In genomic region chr4:15024386-15024785, GRCh38 we compare ENCODE assay signal across 30 cellular contexts. TPM values are rescaled to one million over a fixed set of nuclear protein-coding genes. Genes with fewer than 3 reads are reported as not detected.
DNase-seq lines count a peak whose midpoint lies in the region; ATAC-seq, FAIRE-seq and TF ChIP-seq lines count a peak whose summit lies in the region.
"Had no signal": no experiment of that assay in that cellular context is flagged by ENCODE, and none has a peak within 500 bp of the region (broad histone marks: within the 10 kb centered on the region; RNA-seq: fewer than 3 reads in every experiment).

No MANE protein-coding gene starts in this region.

- no peaks in the 10 kb centered on the region for H3K27me3 Mint-ChIP-seq in T-helper 17 cell
- H3K27me3 Mint-ChIP-seq: CD8-positive, alpha-beta memory T cell had no signal

- H3K4me1 ChIP-seq in A673 (ENCODE audit: insufficient read depth, low read length, poor library complexity, severe bottlenecking) = peaks cover 32% of the 10 kb centered on the region
- H3K4me1 ChIP-seq: SJSA1 had no signal

- peak overlapping the region; percentile 39 for H3K27ac Mint-ChIP-seq in T-helper 17 cell
- H3K27ac Mint-ChIP-seq: CD14-positive monocyte; CD8-positive, alpha-beta memory T cell had no signal

- CTCF ChIA-PET in A673 (lab: Charles Lee) = no interaction called here

- no TSS peak for BruUV-seq in A673 (replicated peaks; lab: Mats Ljungman, UMichigan)

- peaks cover 5% of the 10 kb centered on the region for H3K36me3 Mint-ChIP-seq in T-helper 17 cell (ENCODE audit: low read depth)

- H3K4me3 Mint-ChIP-seq in T-helper 17 cell = no peak overlapping the region
- H3K4me3 Mint-ChIP-seq: CD14-positive monocyte; CD8-positive, alpha-beta memory T cell had no signal

- intact Hi-C loops in A673 (cut with micrococcal nuclease; ENCODE audit: unreplicated experiment) = no loop called here

- no peak for TF ChIP-seq CTCF in A673 (conservative IDR thresholded peaks at IDR 0.05; ENCODE audit: low read depth, low read length)

- no peaks in the 10 kb centered on the region for H3K27me3 ChIP-seq in A673 (replicated peaks; ENCODE audit: insufficient read depth, low read depth, low read length, poor library complexity)
- H3K27me3 ChIP-seq: BE2C, SJSA1 had no signal

- ATAC-seq in T-helper 17 cell (no peak), GM21381 (IDR thresholded peaks at IDR 0.05; ENCODE audit: unreplicated experiment) (no peak)

- no peak overlapping the region for H3K27ac ChIP-seq in A673 (ENCODE audit: low read depth, low read length, poor library complexity, severe bottlenecking)
- H3K27ac ChIP-seq: SJSA1 had no signal

- peak; percentile 62 for FAIRE-seq in colon (lab: Jason Lieb, UNC)
- FAIRE-seq: A204.1, GM18507 had no signal

- peak; percentile 48 for DNase-seq in EH (ENCODE audit: low read depth)
- no peak for DNase-seq in T-helper 17 cell
- peak; percentile 60 for DNase-seq in iris pigment epithelial cell (ENCODE audit: low read depth)
- DNase-seq in A673 (ENCODE audit: low spot score) = no peak
- no peak for DNase-seq in amniotic stem cell (lab: John Stamatoyannopoulos, UW)
- no peak for DNase-seq in stimulated activated CD4-positive, alpha-beta T cell treated with anti-CD3 and anti-CD28 coated beads, Interleukin-4, amount 100 ng/mL, for 4 hours
- DNase-seq: BE2C; Calu3; CD8-positive, alpha-beta memory T cell; DMS79 treated with DMSO at 0.1 percent for 48 hours; GOT3; HCEC 1CT; KG1; MM.1S; NCI-H1048; NCI-H1417; NCI-H187; NCI-H2081 treated with DMSO at 0.1 percent for 48 hours; NCI-H2171; NCI-H226; NCI-H510A; NCI-H69; Right ventricle myocardium superior; RPMI8226 had no signal

- H3K9me3 ChIP-seq in T-helper 17 cell (ENCODE audit: control insufficient read depth, low read length, poor library complexity, severe bottlenecking) (no peaks in the 10 kb centered on the region), A673 (ENCODE audit: low read depth, low read length, poor library complexity, severe bottlenecking) (no peaks in the 10 kb centered on the region)
- H3K9me3 ChIP-seq: BE2C, SJSA1 had no signal

- POLR2A ChIA-PET in A673 (lab: Charles Lee; ENCODE audit: low non-redundant PET) = no interaction called here

- no peak overlapping the region for H3K4me3 ChIP-seq in A673 (ENCODE audit: low read depth, low read length, poor library complexity, severe bottlenecking)
- H3K4me3 ChIP-seq: SJSA1 had no signal

- H3K4me1 Mint-ChIP-seq in T-helper 17 cell = peaks cover 30% of the 10 kb centered on the region

- peaks cover 96% of the 10 kb centered on the region for H3K36me3 ChIP-seq in A673 (ENCODE audit: insufficient read depth, low read length, poor library complexity, severe bottlenecking)
- H3K36me3 ChIP-seq: SJSA1 had no signal

RNA-seq across cellular contexts. Expression of gene CPEB2, which starts 22.1 kb away (rescaled TPM):
- total RNA-seq in T-helper 17 cell (10 to 100 TPM; 17.2 to 29.3 TPM), A673 (2021) (75.5 and 80.1 TPM in 2 replicates)

Comparison
In these comparisons a context has a peak if more than half of its experiments do, and no peak if none do; other contexts are left out.
1. DNase-seq: peak in EH (single experiment) and iris pigment epithelial cell (single experiment); none in T-helper 17 cell (0 of 3), A673 (single experiment), amniotic stem cell (single experiment) and stimulated activated CD4-positive, alpha-beta T cell treated with anti-CD3 and anti-CD28 coated beads, Interleukin-4, amount 100 ng/mL, for 4 hours (0 of 2).